Comparison of ENCODE assay signal across 21 cellular contexts in genomic region chr10:45441791-45442190, GRCh38.
DNase-seq lines count a peak whose midpoint lies in the region; ATAC-seq, FAIRE-seq and TF ChIP-seq lines count a peak whose summit lies in the region.
"Had no signal": no experiment of that assay in that cellular context is flagged by ENCODE, and none has a peak within 500 bp of the region (broad histone marks: within the 10 kb centered on the region; RNA-seq: fewer than 3 reads in every experiment).

No MANE protein-coding gene starts in this region.

- peak; percentile 52 for DNase-seq in right atrium auricular region (ENCODE audit: low spot score)
- DNase-seq in cardiac septum (ENCODE audit: low spot score), result no peak
- no peak for DNase-seq in H1 (ENCODE audit: low read depth in 1 of 2, low spot score in 2 of 2)
- DNase-seq in neuronal stem cell (ENCODE audit: low spot score), result no peak
- DNase-seq in stimulated activated naive B cell treated with anti-CD40 and anti-IgM and Interleukin-4, amounts not matched to agents 10 μg/mL and 1 μg/mL and 100 μg/mL, for 72 hours, result no peak
- no peak for DNase-seq in dorsolateral prefrontal cortex
- no peak for DNase-seq in activated CD8-positive, alpha-beta memory T cell treated with anti-CD3 and anti-CD28 coated beads, Interleukin-2, amount 10 ng/mL, durations not matched to agents 7 days and 5 days
- DNase-seq: CD4-positive, alpha-beta T cell; KBM-7; MG63; NCI-H1105 treated with DMSO at 0.1 percent for 48 hours; NCI-H146; NCI-H2029; NCI-H526 treated with DMSO at 0.1 percent for 48 hours; OCI-M1; SIG-M5 had no signal

- CTCF ChIA-PET in H1 (lab: Charles Lee; ENCODE audit: partially characterized antibody), result interaction anchor here (0.6 to 2.3 kb wide), 7 partner anchors 9 to 234 kb away, joined by 3 to 13 read pairs (median 4); no protein-coding TSS in a partner anchor
- CTCF ChIA-PET in activated CD8-positive, alpha-beta memory T cell treated with anti-CD3 and anti-CD28 coated beads, Interleukin-2, amount 10 ng/mL, durations not matched to agents 7 days and 5 days (lab: Charles Lee), result no interaction called here

- intact Hi-C loops in cardiac septum (cut with DNase I), result no loop called here
- intact Hi-C loops in dorsolateral prefrontal cortex (cut with DNase I), result no loop called here

- H3K56ac ChIP-seq in H1 (replicated peaks; ENCODE audit: insufficient read length, low read depth, low read length), result no peak overlapping the region

- TF ChIP-seq EP300 in H1 (IDR thresholded peaks at IDR 0.05; ENCODE audit: borderline replicate concordance in 1 of 2, low read depth in 2 of 2, low read length in 2 of 2), result no peak

- no peak for TF ChIP-seq RAD21 in H1 (IDR thresholded peaks at IDR 0.05 in 1 of 2, conservative IDR thresholded peaks at IDR 0.05 in 1 of 2; ENCODE audit: low read depth in 2 of 2, low read length in 2 of 2)

- peaks cover 0 to 1% of the 10 kb centered on the region in 2 donors for H3K9me3 Mint-ChIP-seq in stimulated activated naive B cell treated with anti-CD40 and anti-IgM and Interleukin-4, amounts not matched to agents 10 μg/mL and 1 μg/mL and 100 μg/mL, for 72 hours
- H3K9me3 Mint-ChIP-seq in activated CD8-positive, alpha-beta memory T cell treated with anti-CD3 and anti-CD28 coated beads, Interleukin-2, amount 10 ng/mL, durations not matched to agents 7 days and 5 days (ENCODE audit: low read depth), result no peaks in the 10 kb centered on the region
- H3K9me3 Mint-ChIP-seq: CD4-positive, alpha-beta T cell had no signal

- H2BK120ac ChIP-seq in H1 (replicated peaks; ENCODE audit: low read depth, low read length) (no peak overlapping the region), neuronal stem cell (ENCODE audit: low read depth, low read length) (no peak overlapping the region)

- H3K27me3 Mint-ChIP-seq in stimulated activated naive B cell treated with anti-CD40 and anti-IgM and Interleukin-4, amounts not matched to agents 10 μg/mL and 1 μg/mL and 100 μg/mL, for 72 hours, result no peaks in the 10 kb centered on the region
- H3K27me3 Mint-ChIP-seq in activated CD8-positive, alpha-beta memory T cell treated with anti-CD3 and anti-CD28 coated beads, Interleukin-2, amount 10 ng/mL, durations not matched to agents 7 days and 5 days, result no peaks in the 10 kb centered on the region

- H3K36me3 ChIP-seq in right atrium auricular region (no peaks in the 10 kb centered on the region), H1 (ENCODE audit: control insufficient read depth in 2 of 4, insufficient read depth in 4 of 4, low read length in 3 of 4) (no peaks in the 10 kb centered on the region), neuronal stem cell (replicated peaks in 1 of 2; ENCODE audit: control insufficient read depth in 2 of 2, insufficient read depth in 2 of 2, low read length in 2 of 2) (no peaks in the 10 kb centered on the region)
- H3K36me3 ChIP-seq: MG63 had no signal

- H3K79me1 ChIP-seq in H1 (ENCODE audit: low read depth, low read length) (no peaks in the 10 kb centered on the region), neuronal stem cell (ENCODE audit: low read depth, low read length) (no peaks in the 10 kb centered on the region)

- no peak overlapping the region for H2BK20ac ChIP-seq in H1 (ENCODE audit: low read length)

- peak overlapping the region; percentile 82 for H3K27ac Mint-ChIP-seq in stimulated activated naive B cell treated with anti-CD40 and anti-IgM and Interleukin-4, amounts not matched to agents 10 μg/mL and 1 μg/mL and 100 μg/mL, for 72 hours
- no peak overlapping the region for H3K27ac Mint-ChIP-seq in activated CD8-positive, alpha-beta memory T cell treated with anti-CD3 and anti-CD28 coated beads, Interleukin-2, amount 10 ng/mL, durations not matched to agents 7 days and 5 days
- H3K27ac Mint-ChIP-seq: CD4-positive, alpha-beta T cell had no signal

- H3K14ac ChIP-seq in H1 (ENCODE audit: insufficient read length) (no peak overlapping the region), neuronal stem cell (ENCODE audit: low read length) (peak overlapping the region; percentile 56)

- H4K8ac ChIP-seq in H1 (ENCODE audit: extremely low read depth, insufficient read depth, low read length) (no peak overlapping the region), neuronal stem cell (ENCODE audit: low read depth, low read length) (no peak overlapping the region)

- H2BK12ac ChIP-seq in H1 (ENCODE audit: low read depth, low read length) (peak overlapping the region; percentile 60; the same call in 1 of the 2 replicates), neuronal stem cell (ENCODE audit: low read length) (no peak overlapping the region)

- H3K23ac ChIP-seq in H1 (ENCODE audit: insufficient read length), result no peak overlapping the region
- no peak overlapping the region for H3K23ac ChIP-seq in neuronal stem cell (ENCODE audit: low read depth, low read length, poor library complexity)

- H3K18ac ChIP-seq in H1 (ENCODE audit: extremely low read depth, low read length) (no peak overlapping the region), neuronal stem cell (ENCODE audit: low read length) (peak overlapping the region; percentile 64)

- no peak for TF ChIP-seq CTCF in right atrium auricular region (IDR thresholded peaks at IDR 0.05)
- no peak for TF ChIP-seq CTCF in H1 (IDR thresholded peaks at IDR 0.05; ENCODE audit: control extremely low read depth in 1 of 3, insufficient read depth in 1 of 3, low read depth in 1 of 3, low read length in 3 of 3)
- TF ChIP-seq CTCF in dorsolateral prefrontal cortex (IDR thresholded peaks at IDR 0.05 in 54 of 56, conservative IDR thresholded peaks at IDR 0.05 in 2 of 56; ENCODE audit: low read depth in 1 of 56, partially characterized antibody in 56 of 56), result no peak

- POLR2A ChIA-PET in H1 (lab: Charles Lee; ENCODE audit: partially characterized antibody), result no interaction called here

- H2BK15ac ChIP-seq in H1 (ENCODE audit: low read length), result peak overlapping the region; percentile 46; the same call in 1 of the 2 replicates
- H2BK15ac ChIP-seq in neuronal stem cell (ENCODE audit: low read length), result no peak overlapping the region

- H3K4me1 Mint-ChIP-seq in stimulated activated naive B cell treated with anti-CD40 and anti-IgM and Interleukin-4, amounts not matched to agents 10 μg/mL and 1 μg/mL and 100 μg/mL, for 72 hours, result peaks cover 10 to 44% of the 10 kb centered on the region in 2 donors
- peaks cover 4% of the 10 kb centered on the region for H3K4me1 Mint-ChIP-seq in activated CD8-positive, alpha-beta memory T cell treated with anti-CD3 and anti-CD28 coated beads, Interleukin-2, amount 10 ng/mL, durations not matched to agents 7 days and 5 days

- H3K4me2 ChIP-seq in H1 (ENCODE audit: insufficient read depth in 1 of 2, low read depth in 2 of 2, low read length in 2 of 2), result no peak overlapping the region
- no peak overlapping the region for H3K4me2 ChIP-seq in neuronal stem cell (ENCODE audit: insufficient read depth, low read length, poor library complexity, severe bottlenecking)

- H2AK5ac ChIP-seq in H1 (ENCODE audit: low read depth, low read length), result no peak overlapping the region
- peak overlapping the region; percentile 47 for H2AK5ac ChIP-seq in neuronal stem cell (ENCODE audit: low read depth, low read length)

- no peak overlapping the region for H4K5ac ChIP-seq in H1 (ENCODE audit: insufficient read length, low read depth, low read length)

- no peak for FAIRE-seq in H1 (lab: Jason Lieb, UNC)
- FAIRE-seq: D721Med, HTR-8/SVneo, RCC 7860 had no signal

- H3K79me2 ChIP-seq in H1 (ENCODE audit: control insufficient read depth in 1 of 2, insufficient read depth in 2 of 2, low read length in 2 of 2), result no peaks in the 10 kb centered on the region

- H4K91ac ChIP-seq in H1 (replicated peaks; ENCODE audit: insufficient read length, low read length) (no peak overlapping the region), neuronal stem cell (ENCODE audit: low read depth, low read length, poor library complexity) (no peak overlapping the region)

- no peaks in the 10 kb centered on the region for H3K27me3 ChIP-seq in right atrium auricular region
- H3K27me3 ChIP-seq in H1 (replicated peaks in 1 of 4; ENCODE audit: control insufficient read depth in 3 of 4, extremely low read depth in 1 of 4, insufficient read depth in 3 of 4, low read length in 3 of 4), result no peaks in the 10 kb centered on the region
- no peaks in the 10 kb centered on the region for H3K27me3 ChIP-seq in neuronal stem cell (ENCODE audit: control insufficient read depth in 3 of 3, insufficient read depth in 3 of 3, low read depth in 1 of 3, low read length in 3 of 3)
- no peaks in the 10 kb centered on the region for H3K27me3 ChIP-seq in dorsolateral prefrontal cortex
- H3K27me3 ChIP-seq: MG63 had no signal

- no peak overlapping the region for H3K4ac ChIP-seq in H1 (replicated peaks; ENCODE audit: insufficient read length, low read depth, low read length)
- H3K4ac ChIP-seq in neuronal stem cell (ENCODE audit: low read length), result no peak overlapping the region

- H3K4me3 Mint-ChIP-seq in stimulated activated naive B cell treated with anti-CD40 and anti-IgM and Interleukin-4, amounts not matched to agents 10 μg/mL and 1 μg/mL and 100 μg/mL, for 72 hours, result no peak overlapping the region
- no peak overlapping the region for H3K4me3 Mint-ChIP-seq in activated CD8-positive, alpha-beta memory T cell treated with anti-CD3 and anti-CD28 coated beads, Interleukin-2, amount 10 ng/mL, durations not matched to agents 7 days and 5 days
- H3K4me3 Mint-ChIP-seq: CD4-positive, alpha-beta T cell had no signal

- H3K4me1 ChIP-seq in right atrium auricular region (no peaks in the 10 kb centered on the region), H1 (replicated peaks in 1 of 4; ENCODE audit: control insufficient read depth in 3 of 4, insufficient read depth in 4 of 4, low read length in 3 of 4) (no peaks in the 10 kb centered on the region), neuronal stem cell (ENCODE audit: control insufficient read depth in 2 of 2, insufficient read depth in 1 of 2, low read depth in 1 of 2, low read length in 2 of 2) (no peaks in the 10 kb centered on the region)

- 87% methylated on average over 5 of the region's 5 CpGs; no CpG with 5 or more reads in 1 of the 2 experiments for WGBS in H1 (ENCODE audit: extremely low coverage in 1 of 2, insufficient coverage in 1 of 2, insufficient read length in 1 of 2, insufficient replicate concordance in 2 of 2, low coverage in 1 of 2, low lambda C conversion rate in 2 of 2, missing lambda C conversion rate in 1 of 2), 2 experiments
- WGBS in neuronal stem cell (ENCODE audit: extremely low coverage in 2 of 2, insufficient read length in 2 of 2, insufficient replicate concordance in 1 of 2), 2 donors, result no CpG with 5 or more reads among the region's 5 CpGs

- H4K20me1 ChIP-seq in H1 (replicated peaks in 1 of 2; ENCODE audit: control insufficient read depth in 1 of 2, insufficient read depth in 2 of 2, low read length in 2 of 2), result no peaks in the 10 kb centered on the region

- H3K9me3 ChIP-seq in right atrium auricular region (no peaks in the 10 kb centered on the region), H1 (ENCODE audit: insufficient read depth in 2 of 2, low read depth in 1 of 2, low read length in 1 of 2) (no peaks in the 10 kb centered on the region), neuronal stem cell (replicated peaks in 1 of 2; ENCODE audit: control insufficient read depth in 2 of 2, insufficient read depth in 1 of 2, low read depth in 1 of 2, low read length in 2 of 2) (peaks cover 0 to 3% of the 10 kb centered on the region in 2 donors)
- H3K9me3 ChIP-seq: MG63 had no signal

- no peak overlapping the region for H3K9ac ChIP-seq in H1 (replicated peaks in 1 of 4; ENCODE audit: extremely low read depth in 1 of 4, low read depth in 3 of 4, low read length in 3 of 4)
- no peak overlapping the region for H3K9ac ChIP-seq in neuronal stem cell (ENCODE audit: low read depth, low read length, poor library complexity)

- TF ChIP-seq POLR2A in H1 (IDR thresholded peaks at IDR 0.05; ENCODE audit: control extremely low read depth in 1 of 2, low read depth in 2 of 2, low read length in 2 of 2), result no peak

- H3K27ac ChIP-seq in right atrium auricular region (no peak overlapping the region), H1 (ENCODE audit: low read depth, low read length) (no peak overlapping the region), neuronal stem cell (replicated peaks; ENCODE audit: low read length) (no peak overlapping the region), dorsolateral prefrontal cortex (no peak overlapping the region)
- H3K27ac ChIP-seq: SK-N-MC had no signal

- peaks cover 23 to 50% of the 10 kb centered on the region in 2 donors for H3K36me3 Mint-ChIP-seq in stimulated activated naive B cell treated with anti-CD40 and anti-IgM and Interleukin-4, amounts not matched to agents 10 μg/mL and 1 μg/mL and 100 μg/mL, for 72 hours
- H3K36me3 Mint-ChIP-seq in activated CD8-positive, alpha-beta memory T cell treated with anti-CD3 and anti-CD28 coated beads, Interleukin-2, amount 10 ng/mL, durations not matched to agents 7 days and 5 days, result peaks cover 4% of the 10 kb centered on the region

- H2BK5ac ChIP-seq in H1 (ENCODE audit: low read depth, low read length) (no peak overlapping the region), neuronal stem cell (ENCODE audit: low read length) (no peak overlapping the region)

- H3K23me2 ChIP-seq in H1 (ENCODE audit: low read depth, low read length), result no peaks in the 10 kb centered on the region

- no peak overlapping the region for H2AFZ ChIP-seq in H1 (ENCODE audit: low read length)
- no peak overlapping the region for H2AFZ ChIP-seq in neuronal stem cell (ENCODE audit: low read length)

- H3K4me3 ChIP-seq in right atrium auricular region, result no peak overlapping the region
- no peak overlapping the region for H3K4me3 ChIP-seq in H1 (ENCODE audit: extremely low read depth in 1 of 4, insufficient read depth in 2 of 4, low read depth in 3 of 4, low read length in 4 of 4)
- no peak overlapping the region for H3K4me3 ChIP-seq in neuronal stem cell (ENCODE audit: low read length in 2 of 2)
- H3K4me3 ChIP-seq in dorsolateral prefrontal cortex, result no peak overlapping the region
- H3K4me3 ChIP-seq: MG63, SK-N-MC had no signal

- ATAC-seq in stimulated activated naive B cell treated with anti-CD40 and anti-IgM and Interleukin-4, amounts not matched to agents 10 μg/mL and 1 μg/mL and 100 μg/mL, for 72 hours (replicated peaks), result no peak
- no peak for ATAC-seq in GM18867 (IDR thresholded peaks at IDR 0.05; ENCODE audit: unreplicated experiment)
- no peak for ATAC-seq in activated CD8-positive, alpha-beta memory T cell treated with anti-CD3 and anti-CD28 coated beads, Interleukin-2, amount 10 ng/mL, durations not matched to agents 7 days and 5 days
